In genomic region chr15:39629906-39630305, GRCh38 we compare ENCODE assay signal across 12 cellular contexts. TPM values are rescaled to one million over a fixed set of nuclear protein-coding genes. Genes with fewer than 3 reads are reported as not detected.
A peak's percentile ranks its signal among the peaks of the same experiment; 100 is the strongest.
DNase-seq lines count a peak whose midpoint lies in the region; ATAC-seq and TF ChIP-seq lines count a peak whose summit lies in the region.
"Had no signal": no experiment of that assay in that cellular context is flagged by ENCODE, and none has a peak within 500 bp of the region (broad histone marks: within the 10 kb centered on the region; RNA-seq: fewer than 3 reads in every experiment).

No MANE protein-coding gene starts in this region.

- no peak overlapping the region for H3K9ac ChIP-seq in mammary epithelial cell (ENCODE audit: insufficient read depth, low read length)

- H3K4me1 ChIP-seq in mammary epithelial cell (ENCODE audit: insufficient read depth, low read length): peaks cover 46% of the 10 kb centered on the region
- peaks cover 7% of the 10 kb centered on the region for H3K4me1 ChIP-seq in prostate gland (replicated peaks)

- 26% methylated on average over 3 of the region's 3 CpGs for WGBS in mammary epithelial cell (ENCODE audit: low coverage, missing lambda C conversion rate)
- WGBS in prostate gland: 38% methylated on average over 3 of the region's 3 CpGs

- intact Hi-C loops in mammary epithelial cell (cut with micrococcal nuclease) (loop anchor here (2.0 to 10.0 kb wide), 2 partner anchors 37 to 55 kb away; no protein-coding TSS in a partner anchor), prostate gland (cut with DNase I) (no loop called here)

- H3K9me3 ChIP-seq in mammary epithelial cell (replicated peaks; ENCODE audit: insufficient read depth, low read length) (no peaks in the 10 kb centered on the region), prostate gland (no peaks in the 10 kb centered on the region)

- H4K20me1 ChIP-seq in mammary epithelial cell (ENCODE audit: insufficient read depth, low read length): no peaks in the 10 kb centered on the region

- CTCF ChIA-PET in mammary epithelial cell (lab: Charles Lee; ENCODE audit: low non-redundant PET): no interaction called here

- dilution Hi-C loops in mammary epithelial cell (cut with HindIII; ENCODE audit: low sequenced_read_pairs): loop anchor here (5.0 kb wide), 1 partner anchor 52 kb away; no protein-coding TSS in a partner anchor

- in situ Hi-C loops in mammary epithelial cell (cut with MboI; ENCODE audit: low sequenced_read_pairs in 2 of 2): no loop called here

- H3K27me3 ChIP-seq in mammary epithelial cell (ENCODE audit: insufficient read depth, low read length) (no peaks in the 10 kb centered on the region), prostate gland (replicated peaks; ENCODE audit: insufficient read depth) (no peaks in the 10 kb centered on the region)

- peak; percentile 5 for DNase-seq in NOMO-1 treated with DMSO at 0.1 percent for 48 hours (lab: John Stamatoyannopoulos, UW; ENCODE audit: unreplicated experiment)
- DNase-seq in NOMO-1 treated with dmso at 0.1 percent for 144 hours (lab: John Stamatoyannopoulos, UW; ENCODE audit: unreplicated experiment): no peak
- DNase-seq in NCI-H69 (lab: John Stamatoyannopoulos, UW): peak; percentile 87
- DNase-seq in mammary epithelial cell: peak; percentile 77
- peak; percentile 24 for DNase-seq in prostate gland (ENCODE audit: low spot score)
- DNase-seq in H4 (ENCODE audit: low spot score): no peak
- DNase-seq: ACHN, DMS79 treated with DMSO at 0.1 percent for 48 hours, NCI-H2081 treated with DMSO at 0.1 percent for 48 hours, RPMI8226 had no signal

- H3K27ac ChIP-seq in mammary epithelial cell (ENCODE audit: insufficient read depth, low read depth, low read length) (peak overlapping the region; percentile 71), prostate gland (peak overlapping the region; percentile 50 to 81)

- ATAC-seq in HG03045 (IDR thresholded peaks at IDR 0.05; ENCODE audit: unreplicated experiment) (no peak), HG03521 (IDR thresholded peaks at IDR 0.05; ENCODE audit: unreplicated experiment) (no peak)

- H3K4me3 ChIP-seq in mammary epithelial cell (replicated peaks in 1 of 3; ENCODE audit: insufficient read depth in 1 of 3, low read depth in 2 of 3, low read length in 3 of 3) (no peak overlapping the region), prostate gland (no peak overlapping the region)

- no peak for TF ChIP-seq CTCF in mammary epithelial cell (conservative IDR thresholded peaks at IDR 0.05 in 1 of 2, IDR thresholded peaks at IDR 0.05 in 1 of 2; ENCODE audit: extremely low read depth in 1 of 2, insufficient read depth in 1 of 2, low read depth in 1 of 2, low read length in 2 of 2)
- TF ChIP-seq CTCF in prostate gland (IDR thresholded peaks at IDR 0.05): no peak

- H3K4me2 ChIP-seq in mammary epithelial cell (ENCODE audit: insufficient read depth, low read depth, low read length): peak overlapping the region; percentile 13

- TF ChIP-seq POLR2A in prostate gland (IDR thresholded peaks at IDR 0.05): no peak

- H3K36me3 ChIP-seq in mammary epithelial cell (ENCODE audit: insufficient read depth, low read length): no peaks in the 10 kb centered on the region
- H3K36me3 ChIP-seq in prostate gland: no peaks in the 10 kb centered on the region

- no TSS peak for BruUV-seq in mammary epithelial cell (replicated peaks; lab: Mats Ljungman, UMichigan)

- H2AFZ ChIP-seq in mammary epithelial cell (ENCODE audit: low read depth, low read length): peak overlapping the region; percentile 23

- H3K79me2 ChIP-seq in mammary epithelial cell (ENCODE audit: insufficient read depth, low read length): no peaks in the 10 kb centered on the region

RNA-seq across cellular contexts. Expression of gene THBS1, which starts 49.0 kb away (rescaled TPM):
- total RNA-seq in mammary epithelial cell (over 10,000 TPM in 1 of 2 donors, 1,000 to 10,000 TPM in 1; 3,517 to 11,760 TPM), prostate gland (10 to 100 TPM; 50.1 to 95.7 TPM)
- polyA plus RNA-seq in mammary epithelial cell: 909 TPM
- 7,367 TPM for polyA minus RNA-seq in mammary epithelial cell
- total RNA-seq in H4 (2014; rRNA removed; shearing (Covaris generic)): 277 and 278 TPM in 2 replicates

Comparison
In these comparisons a context has a peak if more than half of its experiments do, and no peak if none do; other contexts are left out.
1. DNase-seq: peak in NOMO-1 treated with DMSO at 0.1 percent for 48 hours (single experiment), NCI-H69 (single experiment), mammary epithelial cell (single experiment) and prostate gland (single experiment); none in NOMO-1 treated with dmso at 0.1 percent for 144 hours (single experiment) and H4 (single experiment).
2. RNA of gene THBS1, which starts 49.0 kb away (total RNA-seq): 3,517 to 11,760 TPM in mammary epithelial cell; 277 to 278 TPM in H4 and 50.1 to 95.7 TPM in prostate gland; every median in the first group is over 10 times any median in the second.